In the genomic region with DNA sequence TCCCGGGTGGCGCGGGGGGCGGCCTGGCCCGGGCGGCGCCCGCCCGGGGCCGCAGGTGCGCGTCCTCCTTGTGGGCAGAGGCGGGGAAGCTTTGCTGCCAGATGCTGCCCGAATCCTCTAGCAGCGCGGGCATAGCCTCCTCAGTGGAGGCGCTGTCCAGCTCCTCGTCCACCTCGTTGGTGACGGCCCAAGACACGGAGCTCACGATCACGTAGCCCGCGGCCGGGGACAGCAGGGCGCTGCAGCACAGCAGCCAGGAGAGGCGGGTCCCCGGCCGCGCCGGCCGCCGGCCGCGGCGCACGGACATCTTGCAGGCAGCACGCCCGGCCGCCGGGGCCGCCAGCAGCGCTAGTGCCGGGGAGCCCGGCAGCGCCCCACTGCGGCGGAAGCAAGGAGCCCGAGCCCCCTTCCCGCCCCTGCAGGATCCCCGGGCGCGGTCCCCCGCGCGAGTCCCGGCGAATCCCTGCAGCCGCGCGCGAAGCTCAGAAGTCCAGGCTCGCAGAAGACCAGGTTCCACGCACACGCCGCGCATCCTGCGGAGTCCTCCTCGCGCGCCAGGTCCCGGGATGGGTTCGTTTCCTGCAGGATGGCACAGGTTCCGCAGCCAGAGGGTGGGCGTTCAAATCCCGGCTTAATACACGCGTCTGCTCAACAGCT, we compare ENCODE assay signal across 8 cellular contexts. TPM values are rescaled to one million over a fixed set of nuclear protein-coding genes. Genes with fewer than 3 reads are reported as not detected.
DNase-seq lines count a peak whose midpoint lies in the region; ATAC-seq and TF ChIP-seq lines count a peak whose summit lies in the region.

A gene with protein sequence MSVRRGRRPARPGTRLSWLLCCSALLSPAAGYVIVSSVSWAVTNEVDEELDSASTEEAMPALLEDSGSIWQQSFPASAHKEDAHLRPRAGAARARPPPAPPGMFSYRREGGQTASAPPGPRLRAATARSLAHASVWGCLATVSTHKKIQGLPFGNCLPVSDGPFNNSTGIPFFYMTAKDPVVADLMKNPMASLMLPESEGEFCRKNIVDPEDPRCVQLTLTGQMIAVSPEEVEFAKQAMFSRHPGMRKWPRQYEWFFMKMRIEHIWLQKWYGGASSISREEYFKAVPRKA (minus strand): TSS at position 353 of the 657 bp plus-strand sequence. CDS start 46 bp downstream, at position 307.

- no peak for TF ChIP-seq POLR2A in lower leg skin (IDR thresholded peaks at IDR 0.05)

- DNase-seq in GM03348 (ENCODE audit: low spot score): peak; percentile 88
- DNase-seq in NCI-H1930 (lab: John Stamatoyannopoulos, UW): peak; percentile 65 to 78
- DNase-seq in activated CD4-positive, alpha-beta T cell treated with anti-CD3 and anti-CD28 coated beads, Interleukin-2, amount 50 U/mL, for 4 hours: peak; percentile 24 to 32
- DNase-seq in lower leg skin (ENCODE audit: low spot score in 2 of 2): no peak
- DNase-seq in stimulated activated CD4-positive, alpha-beta T cell treated with anti-CD3 and anti-CD28 coated beads, Interleukin-4, amount 100 ng/mL, for 1 hour: peak; percentile 63
- DNase-seq in NK-92 (lab: John Stamatoyannopoulos, UW; ENCODE audit: unreplicated experiment): no peak

- H3K9me3 ChIP-seq in ectodermal cell (ENCODE audit: control insufficient read depth, low read length): no peaks in the 10 kb centered on the region

- H3K36me3 ChIP-seq in ectodermal cell (ENCODE audit: control insufficient read depth, insufficient read depth, low read length): no peaks in the 10 kb centered on the region

- WGBS in ectodermal cell, 2 experiments: 2% methylated on average over 79 of the region's 79 CpGs
- 0 to 1% methylated on average over 7 to 39 of the region's 79 CpGs for WGBS in lower leg skin, 2 donors

- ATAC-seq in GM21786 (IDR thresholded peaks at IDR 0.05; ENCODE audit: unreplicated experiment): no peak

- intact Hi-C loops in lower leg skin (cut with DNase I; ENCODE audit: low total_unique reads): no loop called here

- peaks cover 6% of the 10 kb centered on the region for H3K4me1 ChIP-seq in ectodermal cell (ENCODE audit: control insufficient read depth, insufficient read depth, low read length)

- TF ChIP-seq CTCF in lower leg skin (IDR thresholded peaks at IDR 0.05): no peak

- peaks cover 46% of the 10 kb centered on the region for H3K27me3 ChIP-seq in ectodermal cell (ENCODE audit: control insufficient read depth, insufficient read depth, low read length, poor library complexity, severe bottlenecking)

- H3K4me3 ChIP-seq in ectodermal cell (ENCODE audit: insufficient read depth, low read depth, low read length) (peak within 1 kb of the TSS; percentile 47), lower leg skin (ENCODE audit: low read depth, poor library complexity, severe bottlenecking) (peak within 1 kb of the TSS; percentile 2)

- H3K27ac ChIP-seq in ectodermal cell (ENCODE audit: insufficient read depth, low read depth, low read length, poor library complexity, severe bottlenecking): no peak within 1 kb of the TSS

RNA-seq across cellular contexts. Expression of the gene that starts here (rescaled TPM):
- polyA plus RNA-seq in ectodermal cell (2013, experiment 1 of 4): 0.59 TPM
- 0.34 TPM for polyA plus RNA-seq in ectodermal cell (2013, experiment 2 of 4)
- polyA plus RNA-seq in ectodermal cell (2013, experiment 3 of 4): 0.53 TPM
- 1.0 TPM for polyA plus RNA-seq in ectodermal cell (2013, experiment 4 of 4)
- total RNA-seq in lower leg skin: not detected

Comparison
In these comparisons a context has a peak if more than half of its experiments do, and no peak if none do; other contexts are left out.
1. DNase-seq: peak in GM03348 (single experiment), NCI-H1930 (2 of 2), activated CD4-positive, alpha-beta T cell treated with anti-CD3 and anti-CD28 coated beads, Interleukin-2, amount 50 U/mL, for 4 hours (2 of 2) and stimulated activated CD4-positive, alpha-beta T cell treated with anti-CD3 and anti-CD28 coated beads, Interleukin-4, amount 100 ng/mL, for 1 hour (single experiment); none in lower leg skin (0 of 2) and NK-92 (single experiment).